In the genomic region with DNA sequence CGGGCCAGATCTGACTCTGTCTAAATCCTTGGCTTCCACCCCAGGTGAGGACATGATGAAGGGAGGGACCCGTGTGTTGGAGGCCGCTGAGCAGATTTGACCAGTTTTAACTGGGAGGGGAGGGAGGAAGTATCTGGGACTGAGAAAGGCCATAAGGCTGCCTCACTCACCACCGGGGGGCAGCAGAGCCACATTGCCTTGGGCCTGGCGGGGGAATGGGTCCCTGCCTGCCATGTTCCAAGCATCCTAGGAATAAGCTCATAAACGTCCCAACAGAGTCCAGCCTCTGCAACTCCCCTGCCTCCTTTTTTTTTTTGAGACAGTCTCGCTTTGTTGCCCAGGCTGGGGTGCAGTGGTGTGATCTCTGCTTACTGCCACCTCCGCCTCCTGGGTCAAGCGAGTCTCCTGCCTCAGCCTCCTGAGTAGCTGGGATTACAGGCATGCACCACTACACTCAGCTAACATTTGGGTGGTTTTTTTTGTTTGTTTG, we compare ENCODE assay signal across 8 cellular contexts. TPM values are rescaled to one million over a fixed set of nuclear protein-coding genes. Genes with fewer than 3 reads are reported as not detected.
DNase-seq lines count a peak whose midpoint lies in the region; ATAC-seq and TF ChIP-seq lines count a peak whose summit lies in the region.

No MANE protein-coding gene starts in this region.

- H3K4ac ChIP-seq in IMR-90 (ENCODE audit: low read depth, low read length), result peak overlapping the region; percentile 64; the same call in 1 of the 2 replicates

- no peak overlapping the region for H2BK20ac ChIP-seq in IMR-90 (ENCODE audit: low read depth, low read length)

- H2AFZ ChIP-seq in IMR-90 (replicated peaks; ENCODE audit: low read length, poor library complexity), result peak overlapping the region; percentile 81

- no peak overlapping the region for H3K27ac ChIP-seq in IMR-90 (ENCODE audit: insufficient read depth, low read length)

- H3K27me3 ChIP-seq in Caco-2 (replicated peaks; ENCODE audit: control insufficient read depth, insufficient read depth, low read length) (no peaks in the 10 kb centered on the region), IMR-90 (ENCODE audit: control insufficient read depth, insufficient read depth, low read length) (no peaks in the 10 kb centered on the region)

- H3K36me3 ChIP-seq in Caco-2 (ENCODE audit: control insufficient read depth, insufficient read depth, low read length) (no peaks in the 10 kb centered on the region), IMR-90 (ENCODE audit: control insufficient read depth, insufficient read depth, low read length) (0 out of 2 replicates have a peak, but pooled peaks cover 3% of the 10 kb centered on the region)

- H3K4me1 Mint-ChIP-seq in Caco-2 (ENCODE audit: low read depth, unreplicated experiment), result peaks cover 13% of the 10 kb centered on the region
- peaks cover 39 to 62% (median 49%) of the 10 kb centered on the region in 3 donors for H3K4me1 Mint-ChIP-seq in naive B cell
- H3K4me1 Mint-ChIP-seq in stimulated activated naive B cell treated with anti-CD40 and anti-IgM and Interleukin-4, amounts not matched to agents 10 μg/mL and 1 μg/mL and 100 μg/mL, for 72 hours, result peaks cover 40 to 66% of the 10 kb centered on the region in 2 donors

- in situ Hi-C loops in IMR-90 (cut with MboI; ENCODE audit: low sequenced_read_pairs), result loop anchor here (5.0 to 10.0 kb wide), 2 partner anchors 139 to 302 kb away; a partner anchor contains a TSS

- DNase-seq in Caco-2, result peak; percentile 85 to 92
- peak; percentile 71 for DNase-seq in IMR-90
- DNase-seq in OCI-M2 (lab: John Stamatoyannopoulos, UW; ENCODE audit: unreplicated experiment), result peak; percentile 58
- DNase-seq in activated T-cell treated with anti-CD3 and anti-CD28 coated beads for 48 hours (ENCODE audit: low read depth), result peak; percentile 73
- no peak for DNase-seq in epithelial cell of proximal tubule (ENCODE audit: low read depth)
- DNase-seq in naive B cell, result peak; percentile 63
- DNase-seq in stimulated activated naive B cell treated with anti-CD40 and anti-IgM and Interleukin-4, amounts not matched to agents 10 μg/mL and 1 μg/mL and 100 μg/mL, for 72 hours, result peak; percentile 43

- BruUV-seq in Caco-2 (replicated peaks; lab: Mats Ljungman, UMichigan) (no TSS peak), IMR-90 (replicated peaks; lab: Mats Ljungman, UMichigan) (no TSS peak)

- no peak overlapping the region for H3K4me3 Mint-ChIP-seq in Caco-2 (ENCODE audit: unreplicated experiment)
- H3K4me3 Mint-ChIP-seq in naive B cell, result peak overlapping the region in 4 of 8 donors; percentile 18 to 83 (median 34)
- H3K4me3 Mint-ChIP-seq in stimulated activated naive B cell treated with anti-CD40 and anti-IgM and Interleukin-4, amounts not matched to agents 10 μg/mL and 1 μg/mL and 100 μg/mL, for 72 hours, result no peak overlapping the region

- POLR2A ChIA-PET in Caco-2 (lab: Charles Lee), result interaction anchor here (1.0 kb wide), 1 partner anchor 79 kb away, joined by 3 read pairs; no protein-coding TSS in a partner anchor
- POLR2A ChIA-PET in IMR-90 (lab: Charles Lee; ENCODE audit: unreplicated experiment), result no interaction called here

- peaks cover 4% of the 10 kb centered on the region; the same call in 1 of the 2 replicates for H4K20me1 ChIP-seq in IMR-90 (ENCODE audit: insufficient read depth, low read length)

- no peak overlapping the region for H2BK120ac ChIP-seq in IMR-90 (ENCODE audit: low read depth, low read length)

- no peak overlapping the region for H2BK5ac ChIP-seq in IMR-90 (ENCODE audit: low read depth, low read length, poor library complexity, severe bottlenecking)

- H3K79me1 ChIP-seq in IMR-90 (ENCODE audit: low read depth in 1 of 2, low read length in 2 of 2), result no peaks in the 10 kb centered on the region; a peak in 1 of 4 replicates

- TF ChIP-seq RAD21 in IMR-90 (IDR thresholded peaks at IDR 0.05; ENCODE audit: low read length), result peak; percentile 90

- WGBS in IMR-90 (ENCODE audit: extremely low coverage in 2 of 2, insufficient read length in 1 of 2), 2 experiments, result no CpG with 5 or more reads among the region's 9 CpGs

- H4K8ac ChIP-seq in IMR-90 (ENCODE audit: low read depth in 2 of 2, low read length in 2 of 2), result no peak overlapping the region

- H3K9ac ChIP-seq in IMR-90 (ENCODE audit: low read depth, low read length), result no peak overlapping the region

- H3K18ac ChIP-seq in IMR-90 (ENCODE audit: low read depth, low read length), result no peak overlapping the region

- peaks cover 5% of the 10 kb centered on the region for H3K36me3 Mint-ChIP-seq in Caco-2 (ENCODE audit: insufficient read depth, unreplicated experiment)
- peaks cover 0 to 14% of the 10 kb centered on the region in 2 donors for H3K36me3 Mint-ChIP-seq in naive B cell
- peaks cover 28 to 51% of the 10 kb centered on the region in 2 donors for H3K36me3 Mint-ChIP-seq in stimulated activated naive B cell treated with anti-CD40 and anti-IgM and Interleukin-4, amounts not matched to agents 10 μg/mL and 1 μg/mL and 100 μg/mL, for 72 hours

- no peak overlapping the region for H3K4me2 ChIP-seq in IMR-90 (ENCODE audit: low read depth, low read length)

- H3K9me3 ChIP-seq in Caco-2 (no peaks in the 10 kb centered on the region), IMR-90 (ENCODE audit: control insufficient read depth, insufficient read depth, low read length) (no peaks in the 10 kb centered on the region)

- H2AK5ac ChIP-seq in IMR-90 (ENCODE audit: low read depth, low read length), result no peak overlapping the region; the same call in 1 of the 2 replicates

- no peak overlapping the region for H2BK15ac ChIP-seq in IMR-90 (ENCODE audit: low read depth, low read length)

- peaks cover 17% of the 10 kb centered on the region for H3K4me1 ChIP-seq in Caco-2
- peaks cover 13% of the 10 kb centered on the region for H3K4me1 ChIP-seq in IMR-90 (ENCODE audit: control insufficient read depth, insufficient read depth, low read length)

- H3K4me3 ChIP-seq in Caco-2 (ENCODE audit: low read depth, low read length) (no peak overlapping the region), IMR-90 (ENCODE audit: insufficient read depth, low read depth, low read length) (no peak overlapping the region), epithelial cell of proximal tubule (ENCODE audit: low read depth, low read length) (no peak overlapping the region)

- H3K27ac Mint-ChIP-seq in Caco-2 (ENCODE audit: unreplicated experiment) (peak overlapping the region; percentile 38), naive B cell (peak overlapping the region in 3 of 6 donors; percentile 18 to 75 (median 75))
- H3K27ac Mint-ChIP-seq in stimulated activated naive B cell treated with anti-CD40 and anti-IgM and Interleukin-4, amounts not matched to agents 10 μg/mL and 1 μg/mL and 100 μg/mL, for 72 hours, result no peak overlapping the region

- peak overlapping the region; percentile 52 for H2AK9ac ChIP-seq in IMR-90 (replicated peaks; ENCODE audit: low read depth, low read length, poor library complexity)

- H3K9me3 Mint-ChIP-seq in Caco-2 (ENCODE audit: unreplicated experiment) (no peaks in the 10 kb centered on the region), naive B cell (no peaks in the 10 kb centered on the region)
- H3K9me3 Mint-ChIP-seq in stimulated activated naive B cell treated with anti-CD40 and anti-IgM and Interleukin-4, amounts not matched to agents 10 μg/mL and 1 μg/mL and 100 μg/mL, for 72 hours, result no peaks in the 10 kb centered on the region

- dilution Hi-C loops in IMR-90 (cut with HindIII; ENCODE audit: low sequenced_read_pairs, unreplicated experiment), result no loop called here

- H3K56ac ChIP-seq in IMR-90 (ENCODE audit: extremely low read depth, insufficient read depth, low read length), result no peak overlapping the region

- H3K23ac ChIP-seq in IMR-90 (ENCODE audit: low read depth, low read length), result no peak overlapping the region

- ATAC-seq in IMR-90 (ENCODE audit: low read depth) (peak; percentile 65), naive B cell (ENCODE audit: low read depth in 2 of 2) (peak; percentile 23 to 26), HG02642 (IDR thresholded peaks at IDR 0.05; ENCODE audit: poor library complexity, unreplicated experiment) (no peak)
- ATAC-seq in stimulated activated naive B cell treated with anti-CD40 and anti-IgM and Interleukin-4, amounts not matched to agents 10 μg/mL and 1 μg/mL and 100 μg/mL, for 72 hours (replicated peaks), result peak; percentile 37 to 41

- CTCF ChIA-PET in Caco-2 (lab: Charles Lee), result interaction anchor here (0.6 to 2.1 kb wide), 24 partner anchors 9 to 216 kb away, joined by 3 to 25 read pairs (median 6); a partner anchor contains a TSS
- CTCF ChIA-PET in IMR-90 (lab: Yijun Ruan, JAX), result interaction anchor here (0.7 to 1.3 kb wide), 3 partner anchors 9 to 39 kb away, joined by 4 read pairs; no protein-coding TSS in a partner anchor

- no peak overlapping the region for H3K14ac ChIP-seq in IMR-90 (replicated peaks; ENCODE audit: low read depth, low read length)

- no peak for TF ChIP-seq POLR2A in IMR-90 (IDR thresholded peaks at IDR 0.05; ENCODE audit: low read depth, low read length)

- intact Hi-C loops in Caco-2 (cut with micrococcal nuclease; ENCODE audit: unreplicated experiment) (loop anchor here (1.0 kb wide), 2 partner anchors 39 to 55 kb away; no protein-coding TSS in a partner anchor), IMR-90 (cut with micrococcal nuclease) (loop anchor here (1.0 to 5.0 kb wide), 3 partner anchors 39 to 138 kb away; a partner anchor contains a TSS)

- TF ChIP-seq CTCF in Caco-2 (IDR thresholded peaks at IDR 0.05; ENCODE audit: insufficient read depth in 1 of 2, low read depth in 1 of 2, low read length in 1 of 2, severe bottlenecking in 1 of 2, unreplicated experiment in 1 of 2) (peak; percentile 87 to 89), IMR-90 (conservative IDR thresholded peaks at IDR 0.05; ENCODE audit: low read depth, low read length) (peak; percentile 93), epithelial cell of proximal tubule (conservative IDR thresholded peaks at IDR 0.05; ENCODE audit: low read depth, low read length) (peak; percentile 90)

- no peaks in the 10 kb centered on the region for H3K9me1 ChIP-seq in IMR-90 (ENCODE audit: insufficient read depth, low read length)

- no peak overlapping the region for H4K5ac ChIP-seq in IMR-90 (ENCODE audit: low read depth, low read length)

- no peak overlapping the region for H4K91ac ChIP-seq in IMR-90 (ENCODE audit: insufficient read depth, low read depth, low read length)

- H3K27me3 Mint-ChIP-seq in Caco-2 (ENCODE audit: insufficient read depth, unreplicated experiment) (no peaks in the 10 kb centered on the region), naive B cell (no peaks in the 10 kb centered on the region)
- H3K27me3 Mint-ChIP-seq in stimulated activated naive B cell treated with anti-CD40 and anti-IgM and Interleukin-4, amounts not matched to agents 10 μg/mL and 1 μg/mL and 100 μg/mL, for 72 hours, result no peaks in the 10 kb centered on the region

RNA-seq across cellular contexts. Expression of a gene that starts 15.5 kb away (rescaled TPM):
- 8.0 and 8.2 TPM in 2 replicates for total RNA-seq in Caco-2 (2022)
- 1.3 and 1.4 TPM in 2 replicates for total RNA-seq in IMR-90 (2012; rRNA removed)
- 3.9 and 4.3 TPM in 2 replicates for polyA plus RNA-seq in IMR-90 (2012; rRNA removed)
- polyA plus RNA-seq in IMR-90 (2012; cell fraction: cytosol; rRNA removed), result 2.5 and 4.0 TPM in 2 replicates
- 12.9 and 21.9 TPM in 2 replicates for polyA plus RNA-seq in IMR-90 (2012; cell fraction: nucleus; rRNA removed; ENCODE audit: low replicate concordance)
- 1.7 and 3.5 TPM in 2 replicates for total RNA-seq in epithelial cell of proximal tubule
- polyA plus RNA-seq in naive B cell (ENCODE audit: low read depth in 6 of 6), result 10 to 100 TPM in 5 of 6 donors, 1 to 10 TPM in 1; 9.3 to 20.6 (median 13.3) TPM

RNA-seq across cellular contexts. Expression of a gene that starts 26.3 kb away (rescaled TPM):
- not detected in 2 replicates for total RNA-seq in Caco-2 (2022)
- total RNA-seq in IMR-90 (2012; rRNA removed), result not detected in 2 replicates
- not detected in 2 replicates for polyA plus RNA-seq in IMR-90 (2012; rRNA removed)
- 0.08 TPM in 1 of 2 replicates, not detected in the other for polyA plus RNA-seq in IMR-90 (2012; cell fraction: cytosol; rRNA removed)
- polyA plus RNA-seq in IMR-90 (2012; cell fraction: nucleus; rRNA removed; ENCODE audit: low replicate concordance), result 0.11 TPM in 1 of 2 replicates, not detected in the other
- not detected in 2 replicates for total RNA-seq in epithelial cell of proximal tubule
- polyA plus RNA-seq in naive B cell (ENCODE audit: low read depth in 6 of 6), result 10 to 100 TPM in 1 of 6 donors, 1 to 10 TPM in 5; 5.8 to 15.8 (median 8.1) TPM

RNA-seq across cellular contexts. Expression of a gene that starts 39.9 kb away (rescaled TPM):
- total RNA-seq in Caco-2 (2022), result 34.3 and 37.8 TPM in 2 replicates
- 8.9 and 12.2 TPM in 2 replicates for total RNA-seq in IMR-90 (2012; rRNA removed)
- polyA plus RNA-seq in IMR-90 (2012; rRNA removed), result 25.1 and 27.7 TPM in 2 replicates
- polyA plus RNA-seq in IMR-90 (2012; cell fraction: cytosol; rRNA removed), result 2.4 and 27.9 TPM in 2 replicates
- 33.3 and 53.0 TPM in 2 replicates for polyA plus RNA-seq in IMR-90 (2012; cell fraction: nucleus; rRNA removed; ENCODE audit: low replicate concordance)
- total RNA-seq in epithelial cell of proximal tubule, result 15.3 and 19.9 TPM in 2 replicates
- polyA plus RNA-seq in naive B cell (ENCODE audit: low read depth in 6 of 6), result 1 to 10 TPM; 1.2 to 5.7 (median 2.3) TPM
